8 cellular contexts compared by ENCODE assay signal in the genomic region with DNA sequence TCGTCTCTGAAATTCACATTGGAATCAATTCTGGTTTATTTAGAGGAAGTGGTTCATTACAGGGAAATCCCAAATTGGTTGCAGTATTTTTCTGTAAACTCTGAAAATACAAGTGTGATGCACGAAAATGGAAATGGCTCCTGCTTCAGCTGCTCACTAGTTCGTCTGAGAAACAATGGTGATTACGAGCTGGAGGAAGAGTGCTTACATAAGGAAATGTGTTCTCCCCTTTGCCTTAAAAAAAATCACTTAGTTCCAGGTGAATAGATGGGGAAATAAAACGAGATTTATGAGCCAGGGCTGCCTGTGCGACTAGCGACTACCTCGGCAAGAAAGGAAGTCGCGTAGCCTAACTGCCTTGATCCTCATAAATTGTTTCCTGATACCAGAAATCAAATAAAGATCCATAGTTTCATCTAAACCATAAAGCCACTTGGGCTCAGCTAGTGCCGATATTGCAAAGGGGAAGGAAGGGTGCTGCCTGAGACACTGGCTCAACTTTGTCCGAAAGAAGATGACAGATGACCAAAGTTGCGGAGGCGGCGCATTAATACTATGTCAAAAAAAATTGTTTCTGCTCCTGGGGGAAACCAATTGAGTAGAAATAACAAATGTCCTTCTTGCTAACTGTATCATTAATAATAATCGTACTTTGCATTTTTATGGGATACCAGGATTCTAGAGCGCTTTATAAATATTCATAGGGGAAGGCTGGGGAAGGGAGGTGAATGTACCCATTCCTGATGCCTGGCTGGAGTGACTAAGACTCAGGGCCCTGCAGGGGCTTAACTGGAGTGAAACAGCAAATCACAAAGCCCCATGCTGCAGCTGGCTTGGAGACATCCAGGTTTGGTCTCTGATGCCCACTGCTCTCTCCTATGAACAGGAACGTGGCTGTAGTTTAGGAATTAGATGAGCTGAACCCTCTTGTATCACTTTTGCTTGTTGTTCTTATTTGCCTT.
DNase-seq lines count a peak whose midpoint lies in the region; ATAC-seq and TF ChIP-seq lines count a peak whose summit lies in the region.
"Had no signal": no experiment of that assay in that cellular context is flagged by ENCODE, and none has a peak within 500 bp of the region (broad histone marks: within the 10 kb centered on the region; RNA-seq: fewer than 3 reads in every experiment).

No MANE protein-coding gene starts in this region.

- H4K20me1 ChIP-seq in GM23338 (replicated peaks; ENCODE audit: insufficient read depth), result no peaks in the 10 kb centered on the region

- peak in 1 of 2 donors; percentile 29 for TF ChIP-seq POLR2A in thyroid gland (IDR thresholded peaks at IDR 0.05)

- H3K27ac ChIP-seq in GM23338 (ENCODE audit: low read depth) (no peak overlapping the region), angular gyrus (ENCODE audit: low read depth, low read length) (peak overlapping the region; percentile 81), thyroid gland (peak overlapping the region; percentile 42 to 76 (median 61))

- peaks cover 26% of the 10 kb centered on the region for H3K4me1 Mint-ChIP-seq in GM23338

- H3K4me2 ChIP-seq in GM23338, result peak overlapping the region; percentile 95

- H3K36me3 ChIP-seq in GM23338 (ENCODE audit: insufficient read depth) (no peaks in the 10 kb centered on the region), kidney epithelial cell (ENCODE audit: control insufficient read depth, insufficient read depth, low read length) (no peaks in the 10 kb centered on the region), thyroid gland (no peaks in the 10 kb centered on the region)

- WGBS in thyroid gland, 2 donors, result 24 to 30% methylated on average over 18 of the region's 18 CpGs

- H2AFZ ChIP-seq in GM23338, result peak overlapping the region; percentile 4; the same call in 1 of the 2 replicates

- H3K27ac Mint-ChIP-seq in GM23338, result no peak overlapping the region

- peak; percentile 21 for ATAC-seq in GM23338
- ATAC-seq in HG03097 (IDR thresholded peaks at IDR 0.05; ENCODE audit: low FRiP score, unreplicated experiment), result no peak

- peak; percentile 12 for DNase-seq in GM23338 (ENCODE audit: low spot score)
- peak; percentile 49 for DNase-seq in kidney epithelial cell (ENCODE audit: low read depth)
- peak; percentile 22 to 30 for DNase-seq in thyroid gland
- no peak for DNase-seq in LoVo (ENCODE audit: low spot score)
- DNase-seq in SKM-1 (lab: John Stamatoyannopoulos, UW; ENCODE audit: unreplicated experiment), result no peak
- DNase-seq: activated CD4-positive, alpha-beta T cell treated with anti-CD3 and anti-CD28 coated beads for 48 hours had no signal

- H3K27me3 Mint-ChIP-seq in GM23338 (ENCODE audit: insufficient read depth, low read depth, poor library complexity), result peaks cover 3% of the 10 kb centered on the region

- H3K4me1 ChIP-seq in GM23338 (ENCODE audit: insufficient read depth) (peaks cover 43% of the 10 kb centered on the region), thyroid gland (peaks cover 5 to 13% of the 10 kb centered on the region in 2 donors)

- no peak overlapping the region for H3K4me3 Mint-ChIP-seq in GM23338

- H3K79me2 ChIP-seq in GM23338 (replicated peaks; ENCODE audit: insufficient read depth), result no peaks in the 10 kb centered on the region

- intact Hi-C loops in thyroid gland (cut with DNase I), result no loop called here

- H3K27me3 ChIP-seq in GM23338 (ENCODE audit: insufficient read depth) (peaks cover 8% of the 10 kb centered on the region; the same call in 1 of the 2 replicates), kidney epithelial cell (ENCODE audit: control insufficient read depth, insufficient read depth, low read length) (no peaks in the 10 kb centered on the region), thyroid gland (no peaks in the 10 kb centered on the region)

- H3K4me3 ChIP-seq in GM23338 (peak overlapping the region; percentile 69), kidney epithelial cell (ENCODE audit: low read depth, low read length) (peak overlapping the region; percentile 30), thyroid gland (replicated peaks in 1 of 3) (peak overlapping the region in 2 of 3 donors; percentile 7 to 14)

- no peak for TF ChIP-seq CTCF in GM23338 (conservative IDR thresholded peaks at IDR 0.05; ENCODE audit: low read depth in 2 of 2)
- no peak for TF ChIP-seq CTCF in kidney epithelial cell (IDR thresholded peaks at IDR 0.05; ENCODE audit: insufficient read depth, low read length, poor library complexity, severe bottlenecking)
- no peak for TF ChIP-seq CTCF in thyroid gland (IDR thresholded peaks at IDR 0.05)

- no peaks in the 10 kb centered on the region for H3K36me3 Mint-ChIP-seq in GM23338 (ENCODE audit: low read depth)

- no peaks in the 10 kb centered on the region; the same call in 2 of the 3 replicates for H3K9me3 Mint-ChIP-seq in GM23338

- peaks cover 9% of the 10 kb centered on the region; the same call in 1 of the 2 replicates for H3K9me2 ChIP-seq in GM23338 (ENCODE audit: insufficient read depth)

- no peaks in the 10 kb centered on the region for H3K9me3 ChIP-seq in thyroid gland

- no peaks in the 10 kb centered on the region for H3F3A ChIP-seq in GM23338 (replicated peaks; ENCODE audit: low read depth)

TF ChIP-seq in GM23338, 12 proteins besides CTCF, POLR2A, EP300 and RAD21 (continues in another document):
- TF ChIP-seq CREB1 (CRISPR knock-in tag; IDR thresholded peaks at IDR 0.05; ENCODE audit: low read depth) (no peak), JUNB (IDR thresholded peaks at IDR 0.05; ENCODE audit: unreplicated experiment) (no peak), EZH2phosphoT487 (IDR thresholded peaks at IDR 0.05; ENCODE audit: unreplicated experiment) (no peak), EZH2 (IDR thresholded peaks at IDR 0.05; ENCODE audit: low read depth, unreplicated experiment) (no peak), NANOG (IDR thresholded peaks at IDR 0.05; ENCODE audit: borderline replicate concordance) (no peak), ZNF331 (CRISPR knock-in tag; IDR thresholded peaks at IDR 0.05; ENCODE audit: low read depth) (no peak), STAT1 (IDR thresholded peaks at IDR 0.05; ENCODE audit: unreplicated experiment) (no peak)
- TF ChIP-seq, protein P1, sequence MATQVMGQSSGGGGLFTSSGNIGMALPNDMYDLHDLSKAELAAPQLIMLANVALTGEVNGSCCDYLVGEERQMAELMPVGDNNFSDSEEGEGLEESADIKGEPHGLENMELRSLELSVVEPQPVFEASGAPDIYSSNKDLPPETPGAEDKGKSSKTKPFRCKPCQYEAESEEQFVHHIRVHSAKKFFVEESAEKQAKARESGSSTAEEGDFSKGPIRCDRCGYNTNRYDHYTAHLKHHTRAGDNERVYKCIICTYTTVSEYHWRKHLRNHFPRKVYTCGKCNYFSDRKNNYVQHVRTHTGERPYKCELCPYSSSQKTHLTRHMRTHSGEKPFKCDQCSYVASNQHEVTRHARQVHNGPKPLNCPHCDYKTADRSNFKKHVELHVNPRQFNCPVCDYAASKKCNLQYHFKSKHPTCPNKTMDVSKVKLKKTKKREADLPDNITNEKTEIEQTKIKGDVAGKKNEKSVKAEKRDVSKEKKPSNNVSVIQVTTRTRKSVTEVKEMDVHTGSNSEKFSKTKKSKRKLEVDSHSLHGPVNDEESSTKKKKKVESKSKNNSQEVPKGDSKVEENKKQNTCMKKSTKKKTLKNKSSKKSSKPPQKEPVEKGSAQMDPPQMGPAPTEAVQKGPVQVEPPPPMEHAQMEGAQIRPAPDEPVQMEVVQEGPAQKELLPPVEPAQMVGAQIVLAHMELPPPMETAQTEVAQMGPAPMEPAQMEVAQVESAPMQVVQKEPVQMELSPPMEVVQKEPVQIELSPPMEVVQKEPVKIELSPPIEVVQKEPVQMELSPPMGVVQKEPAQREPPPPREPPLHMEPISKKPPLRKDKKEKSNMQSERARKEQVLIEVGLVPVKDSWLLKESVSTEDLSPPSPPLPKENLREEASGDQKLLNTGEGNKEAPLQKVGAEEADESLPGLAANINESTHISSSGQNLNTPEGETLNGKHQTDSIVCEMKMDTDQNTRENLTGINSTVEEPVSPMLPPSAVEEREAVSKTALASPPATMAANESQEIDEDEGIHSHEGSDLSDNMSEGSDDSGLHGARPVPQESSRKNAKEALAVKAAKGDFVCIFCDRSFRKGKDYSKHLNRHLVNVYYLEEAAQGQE (IDR thresholded peaks at IDR 0.05; ENCODE audit: unreplicated experiment), result no peak
- TF ChIP-seq, protein P2, sequence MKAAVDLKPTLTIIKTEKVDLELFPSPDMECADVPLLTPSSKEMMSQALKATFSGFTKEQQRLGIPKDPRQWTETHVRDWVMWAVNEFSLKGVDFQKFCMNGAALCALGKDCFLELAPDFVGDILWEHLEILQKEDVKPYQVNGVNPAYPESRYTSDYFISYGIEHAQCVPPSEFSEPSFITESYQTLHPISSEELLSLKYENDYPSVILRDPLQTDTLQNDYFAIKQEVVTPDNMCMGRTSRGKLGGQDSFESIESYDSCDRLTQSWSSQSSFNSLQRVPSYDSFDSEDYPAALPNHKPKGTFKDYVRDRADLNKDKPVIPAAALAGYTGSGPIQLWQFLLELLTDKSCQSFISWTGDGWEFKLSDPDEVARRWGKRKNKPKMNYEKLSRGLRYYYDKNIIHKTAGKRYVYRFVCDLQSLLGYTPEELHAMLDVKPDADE (IDR thresholded peaks at IDR 0.05), result no peak

Comparison
In these comparisons a context has a peak if more than half of its experiments do, and no peak if none do; other contexts are left out.
1. DNase-seq: peak in GM23338 (single experiment), kidney epithelial cell (single experiment) and thyroid gland (2 of 2); none in LoVo (single experiment) and SKM-1 (single experiment).
2. H3K4me3 ChIP-seq: peak in every context shown above with its lines; median percentile 69 in GM23338; 30 in kidney epithelial cell; 10 in thyroid gland.